Comparison of ENCODE assay signal across 25 cellular contexts in the genomic region with DNA sequence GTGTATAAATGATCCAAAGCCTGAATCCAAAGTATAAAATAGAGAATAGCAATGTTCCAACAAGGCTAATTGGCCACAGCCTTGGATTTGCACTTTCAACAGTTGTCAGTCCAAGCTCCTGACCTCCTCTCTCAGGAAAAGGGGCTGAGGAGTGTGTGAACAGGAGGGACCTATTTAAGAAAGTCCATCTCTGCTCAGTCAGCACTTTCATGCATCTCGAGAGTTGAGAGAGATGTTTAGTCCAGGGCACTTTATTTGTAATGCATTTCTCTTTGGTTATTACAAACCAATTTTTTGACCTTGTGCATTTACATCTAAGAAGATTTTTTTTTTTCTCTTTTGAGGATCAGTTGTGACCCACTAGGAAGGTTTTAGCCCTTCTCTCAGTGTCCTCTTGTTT.
"Had no signal": no experiment of that assay in that cellular context is flagged by ENCODE, and none has a peak within 500 bp of the region (broad histone marks: within the 10 kb centered on the region; RNA-seq: fewer than 3 reads in every experiment).

No MANE protein-coding gene starts in this region.

- H3K9me3 ChIP-seq: colonic mucosa had no signal

- ATAC-seq: effector memory CD8-positive, alpha-beta T cell; esophagus mucosa; gastrocnemius medialis; heart right ventricle; left cardiac atrium; left lung; left ventricle myocardium superior; lower lobe of right lung; mucosa of descending colon had no signal

- H3K4me1 ChIP-seq: colonic mucosa, esophagus squamous epithelium, left lung, lower lobe of right lung had no signal

- H3K36me3 ChIP-seq: colonic mucosa, esophagus squamous epithelium, gastrocnemius medialis, heart right ventricle, left lung, lower lobe of right lung had no signal

- H3K27ac ChIP-seq: colonic mucosa, epithelial cell of prostate, esophagus squamous epithelium, gastrocnemius medialis, heart right ventricle, left lung, lower lobe of right lung had no signal

- FAIRE-seq: islet of Langerhans, keratinocyte had no signal

- DNase-seq: colonic mucosa; cortex of kidney; effector CD8-positive, alpha-beta T cell; effector memory CD8-positive, alpha-beta T cell; endodermal cell; erythroblast; esophagus squamous epithelium; foreskin fibroblast; foreskin melanocyte; gastrocnemius medialis; glutamatergic neuron; head of caudate nucleus; heart right ventricle; hippocampal formation; left cardiac atrium; left lung; left ventricle myocardium superior; lower lobe of right lung; mesenchymal stem cell; mucosa of descending colon; naive B cell had no signal

- H3K27me3 ChIP-seq: colonic mucosa, esophagus squamous epithelium, gastrocnemius medialis, heart right ventricle, left lung had no signal

- H3K4me3 ChIP-seq: colonic mucosa, esophagus squamous epithelium, gastrocnemius medialis, heart right ventricle, left lung, lower lobe of right lung, mucosa of descending colon had no signal
